1 cellular context compared by ENCODE assay signal in the genomic region with DNA sequence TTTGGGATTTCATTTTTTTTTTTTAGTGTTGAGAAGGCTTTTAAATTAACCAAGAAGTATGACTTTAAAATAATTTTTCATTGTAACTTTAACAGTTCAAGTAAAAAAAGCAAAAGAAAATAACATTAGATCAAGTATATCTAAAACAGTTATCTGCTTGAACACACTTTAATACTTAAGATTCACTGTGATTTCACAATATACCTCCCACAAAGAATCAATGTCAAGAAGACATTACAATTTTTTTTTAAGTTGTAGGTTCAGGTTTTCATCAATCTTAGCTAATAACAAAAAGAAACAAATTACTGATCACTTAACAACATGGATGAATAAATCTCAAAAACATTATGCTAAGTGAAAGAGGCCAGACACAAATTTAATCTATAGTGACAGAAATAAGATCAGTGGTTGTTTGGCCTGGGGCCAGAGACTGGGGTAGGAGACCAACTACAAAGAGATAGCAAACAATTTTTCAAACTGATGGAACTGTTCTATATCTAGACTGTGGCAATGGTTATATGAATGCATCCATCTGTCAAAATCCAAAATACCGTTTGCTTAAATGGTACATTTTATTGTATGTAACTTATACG.
TF ChIP-seq lines count a peak whose summit lies in the region.

No MANE protein-coding gene starts in this region.

TF ChIP-seq in SK-N-SH, 30 proteins besides CTCF, POLR2A, EP300 and RAD21 (continued from another document):
- TF ChIP-seq, protein P1, sequence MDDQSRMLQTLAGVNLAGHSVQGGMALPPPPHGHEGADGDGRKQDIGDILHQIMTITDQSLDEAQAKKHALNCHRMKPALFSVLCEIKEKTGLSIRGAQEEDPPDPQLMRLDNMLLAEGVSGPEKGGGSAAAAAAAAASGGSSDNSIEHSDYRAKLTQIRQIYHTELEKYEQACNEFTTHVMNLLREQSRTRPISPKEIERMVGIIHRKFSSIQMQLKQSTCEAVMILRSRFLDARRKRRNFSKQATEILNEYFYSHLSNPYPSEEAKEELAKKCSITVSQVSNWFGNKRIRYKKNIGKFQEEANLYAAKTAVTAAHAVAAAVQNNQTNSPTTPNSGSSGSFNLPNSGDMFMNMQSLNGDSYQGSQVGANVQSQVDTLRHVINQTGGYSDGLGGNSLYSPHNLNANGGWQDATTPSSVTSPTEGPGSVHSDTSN (IDR thresholded peaks at IDR 0.05): peak; percentile 41; the same call in 1 of the 2 replicates
- TF ChIP-seq CHD2 (IDR thresholded peaks at IDR 0.05; ENCODE audit: low read length, partially characterized antibody) (peak; percentile 30), GATA2 (CRISPR knock-in tag; IDR thresholded peaks at IDR 0.05) (peak; percentile 81; the same call in 1 of the 2 replicates), TEAD4 (IDR thresholded peaks at IDR 0.05; ENCODE audit: borderline replicate concordance, insufficient read depth) (no peak)
